In genomic region chrX:9466711-9467110, GRCh38 we compare ENCODE assay signal across 8 cellular contexts. TPM values are rescaled to one million over a fixed set of nuclear protein-coding genes. Genes with fewer than 3 reads are reported as not detected.
A peak's percentile ranks its signal among the peaks of the same experiment; 100 is the strongest.
DNase-seq lines count a peak whose midpoint lies in the region; ATAC-seq and TF ChIP-seq lines count a peak whose summit lies in the region.

No MANE protein-coding gene starts in this region.

- peaks cover 29% of the 10 kb centered on the region; the same call in 1 of the 2 replicates for H4K20me1 ChIP-seq in OCI-LY3 (ENCODE audit: insufficient read depth, low read length)

- H3K36me3 ChIP-seq in OCI-LY3 (replicated peaks; ENCODE audit: low read depth, low read length) (peaks cover 10% of the 10 kb centered on the region), esophagus (ENCODE audit: control insufficient read depth in 2 of 2, insufficient read depth in 2 of 2, low read length in 1 of 2) (no peaks in the 10 kb centered on the region), rectal smooth muscle tissue (ENCODE audit: control insufficient read depth, insufficient read depth, low read length) (no peaks in the 10 kb centered on the region)

- H3K27ac ChIP-seq in OCI-LY3 (ENCODE audit: low read length) (no peak overlapping the region), esophagus (ENCODE audit: low read depth in 2 of 2, low read length in 1 of 2) (no peak overlapping the region), rectal smooth muscle tissue (ENCODE audit: low read depth, low read length) (no peak overlapping the region)

- 39 to 44% methylated on average over 7 of the region's 7 CpGs for WGBS in esophagus, 2 donors

- H3K9me3 ChIP-seq in OCI-LY3 (ENCODE audit: insufficient read depth, low read length) (no peaks in the 10 kb centered on the region), esophagus (ENCODE audit: control insufficient read depth in 2 of 2, insufficient read depth in 1 of 2, low read depth in 1 of 2, low read length in 1 of 2) (no peaks in the 10 kb centered on the region)

- no peak for TF ChIP-seq CTCF in OCI-LY3 (IDR thresholded peaks at IDR 0.05; ENCODE audit: low read depth, low read length)

- H3K4me1 ChIP-seq in OCI-LY3 (ENCODE audit: low read length) (peaks cover 31% of the 10 kb centered on the region), esophagus (ENCODE audit: control insufficient read depth in 2 of 2, insufficient read depth in 2 of 2, low read length in 1 of 2) (peaks cover 2 to 4% of the 10 kb centered on the region in 2 donors), rectal smooth muscle tissue (ENCODE audit: control insufficient read depth, insufficient read depth, low read length) (peaks cover 4% of the 10 kb centered on the region)

- no peaks in the 10 kb centered on the region for H3K27me3 ChIP-seq in OCI-LY3 (ENCODE audit: low read depth, low read length)
- no peaks in the 10 kb centered on the region for H3K27me3 ChIP-seq in esophagus (ENCODE audit: control insufficient read depth in 1 of 2, insufficient read depth in 2 of 2, low read length in 2 of 2)
- H3K27me3 ChIP-seq in rectal smooth muscle tissue (ENCODE audit: control insufficient read depth, insufficient read depth, low read length) = no peaks in the 10 kb centered on the region

- no peak for ATAC-seq in HG02938 (IDR thresholded peaks at IDR 0.05; ENCODE audit: unreplicated experiment)

- peak overlapping the region; percentile 93 for H3K4me3 ChIP-seq in OCI-LY3 (ENCODE audit: low read length)
- peak overlapping the region; percentile 54 to 68 for H3K4me3 ChIP-seq in esophagus (ENCODE audit: low read depth in 1 of 2, low read length in 2 of 2)
- peak overlapping the region; percentile 31 for H3K4me3 ChIP-seq in rectal smooth muscle tissue (ENCODE audit: low read length)

- peaks cover 46% of the 10 kb centered on the region for H3K79me2 ChIP-seq in OCI-LY3 (ENCODE audit: low read length)

- in situ Hi-C loops in G401 (cut with HindIII; ENCODE audit: low sequenced_read_pairs) = no loop called here

- peak overlapping the region; percentile 90 for H3K4me2 ChIP-seq in OCI-LY3 (ENCODE audit: low read length)

- no peak overlapping the region for H2AFZ ChIP-seq in OCI-LY3 (ENCODE audit: low read depth, low read length)

- H3K9ac ChIP-seq in OCI-LY3 (ENCODE audit: low read length) (peak overlapping the region; percentile 74), rectal smooth muscle tissue (ENCODE audit: low read length) (no peak overlapping the region)

- peak; percentile 1 for DNase-seq in G401 (ENCODE audit: low spot score)
- DNase-seq in pons (ENCODE audit: low spot score) = no peak
- no peak for DNase-seq in amniotic stem cell (lab: John Stamatoyannopoulos, UW)
- DNase-seq in activated CD4-positive, CD25-positive, alpha-beta regulatory T cell (lab: John Stamatoyannopoulos, UW) = no peak

RNA-seq across cellular contexts. Expression of gene TBL1X, which starts 1.9 kb away (rescaled TPM):
- 7.1 and 7.6 TPM in 2 replicates for total RNA-seq in G401 (2014; rRNA removed; shearing (Covaris generic))
- 1 to 10 TPM; 3.7 to 5.8 TPM for polyA plus RNA-seq in esophagus

Comparison
In these comparisons a context has a peak if more than half of its experiments do, and no peak if none do; other contexts are left out.
1. H3K4me3 ChIP-seq: peak in every context shown above with its lines; median percentile 93 in OCI-LY3; 61 in esophagus; 31 in rectal smooth muscle tissue.